In the genomic region with DNA sequence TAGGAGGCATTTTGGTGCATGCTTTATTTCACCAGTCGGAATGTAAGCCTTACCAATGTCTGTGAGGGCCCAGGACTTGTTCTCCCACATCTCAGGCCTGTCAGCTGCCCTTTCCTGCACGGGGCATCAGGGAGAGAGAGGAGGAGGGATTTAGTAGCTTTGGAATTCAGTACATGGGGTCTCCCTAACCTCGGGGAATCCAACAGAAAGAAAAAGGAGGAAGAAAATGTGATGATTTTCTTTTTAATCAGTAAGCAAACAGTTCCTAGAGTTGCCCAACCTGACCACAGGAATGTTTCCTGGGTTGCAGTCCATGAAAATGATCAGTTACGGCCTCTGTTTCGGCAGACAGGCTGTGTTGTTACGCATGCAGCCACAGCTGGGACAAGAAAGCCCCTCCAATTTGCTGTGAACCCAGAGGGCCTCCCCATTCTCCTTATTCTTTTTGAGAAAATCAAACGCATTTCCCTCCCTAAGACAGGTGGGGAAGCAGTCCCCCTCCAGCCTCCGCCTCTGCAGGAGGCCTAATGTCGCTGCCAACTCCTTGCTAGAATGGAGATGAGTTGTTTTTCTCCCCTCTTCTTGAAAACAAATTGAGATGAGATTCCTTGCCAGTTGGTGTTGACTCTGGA, we compare ENCODE assay signal across 9 cellular contexts. TPM values are rescaled to one million over a fixed set of nuclear protein-coding genes. Genes with fewer than 3 reads are reported as not detected.
DNase-seq lines count a peak whose midpoint lies in the region; ATAC-seq and TF ChIP-seq lines count a peak whose summit lies in the region.
"Had no signal": no experiment of that assay in that cellular context is flagged by ENCODE, and none has a peak within 500 bp of the region (broad histone marks: within the 10 kb centered on the region; RNA-seq: fewer than 3 reads in every experiment).

No MANE protein-coding gene starts in this region.

- no peaks in the 10 kb centered on the region for H3K4me1 ChIP-seq in ascending aorta

- H3K27ac Mint-ChIP-seq in activated naive CD4-positive, alpha-beta T cell treated with anti-CD3 and anti-CD28 coated beads, Interleukin-2, amount 50 U/mL, for 72 hours = no peak overlapping the region

- H3K27ac ChIP-seq in cingulate gyrus (ENCODE audit: low read depth, low read length) (peak overlapping the region; percentile 49), ascending aorta (no peak overlapping the region)

- H3K9me3 ChIP-seq in ascending aorta = no peaks in the 10 kb centered on the region

- DNase-seq in AG08395 (ENCODE audit: low spot score) (peak; percentile 84), LoVo (ENCODE audit: low spot score) (peak; percentile 51), mucosa of gallbladder (ENCODE audit: low spot score) (peak; percentile 58), AML-193 (lab: John Stamatoyannopoulos, UW) (no peak), ascending aorta (ENCODE audit: low spot score in 2 of 2) (no peak), NCI-H1417 treated with DMSO at 0.1 percent for 48 hours (lab: John Stamatoyannopoulos, UW) (no peak)
- DNase-seq in activated naive CD4-positive, alpha-beta T cell treated with anti-CD3 and anti-CD28 coated beads, Interleukin-2, amount 50 U/mL, for 72 hours (ENCODE audit: low spot score in 2 of 2) = no peak

- H3K36me3 Mint-ChIP-seq in activated naive CD4-positive, alpha-beta T cell treated with anti-CD3 and anti-CD28 coated beads, Interleukin-2, amount 50 U/mL, for 72 hours = no peaks in the 10 kb centered on the region

- H3K36me3 ChIP-seq in ascending aorta = no peaks in the 10 kb centered on the region

- H3K27me3 ChIP-seq in ascending aorta = no peaks in the 10 kb centered on the region

- ATAC-seq in activated naive CD4-positive, alpha-beta T cell treated with anti-CD3 and anti-CD28 coated beads, Interleukin-2, amount 50 U/mL, for 72 hours = no peak

- intact Hi-C loops in ascending aorta (cut with DNase I) = no loop called here

- no peak overlapping the region for H3K4me3 ChIP-seq in ascending aorta

- TF ChIP-seq CTCF in ascending aorta (IDR thresholded peaks at IDR 0.05) = no peak

- no peaks in the 10 kb centered on the region for H3K9me3 Mint-ChIP-seq in activated naive CD4-positive, alpha-beta T cell treated with anti-CD3 and anti-CD28 coated beads, Interleukin-2, amount 50 U/mL, for 72 hours

RNA-seq across cellular contexts. Expression of a gene that starts 53.1 kb away (rescaled TPM):
- total RNA-seq in mucosa of gallbladder (11.0 TPM), ascending aorta (3.7 TPM)
- 10 to 100 TPM; 23.8 to 38.4 TPM for total RNA-seq in activated naive CD4-positive, alpha-beta T cell treated with anti-CD3 and anti-CD28 coated beads, Interleukin-2, amount 50 U/mL, for 72 hours

RNA-seq across cellular contexts. Expression of a gene that starts 53.2 kb away (rescaled TPM):
- total RNA-seq in mucosa of gallbladder = 425 TPM
- 10 to 100 TPM in 1 of 2 donors, 1 to 10 TPM in 1; 1.1 to 14.9 TPM for total RNA-seq in activated naive CD4-positive, alpha-beta T cell treated with anti-CD3 and anti-CD28 coated beads, Interleukin-2, amount 50 U/mL, for 72 hours
- total RNA-seq in ascending aorta = not detected
- total RNA-seq: NCI-H460 had no signal

Comparison
In these comparisons a context has a peak if more than half of its experiments do, and no peak if none do; other contexts are left out.
1. DNase-seq: peak in AG08395 (single experiment), LoVo (single experiment) and mucosa of gallbladder (single experiment); none in AML-193 (0 of 2), activated naive CD4-positive, alpha-beta T cell treated with anti-CD3 and anti-CD28 coated beads, Interleukin-2, amount 50 U/mL, for 72 hours (0 of 2), ascending aorta (0 of 2) and NCI-H1417 treated with DMSO at 0.1 percent for 48 hours (single experiment).
2. RNA of a gene that starts 53.2 kb away (total RNA-seq): 425 TPM in mucosa of gallbladder (single experiment); 1.1 to 14.9 TPM in activated naive CD4-positive, alpha-beta T cell treated with anti-CD3 and anti-CD28 coated beads, Interleukin-2, amount 50 U/mL, for 72 hours and not detected in ascending aorta (single experiment); every median in the first group is over 10 times any median in the second.